24 cellular contexts compared by ENCODE assay signal in genomic region chr10:21161090-21161625, GRCh38.
"Had no signal": no experiment of that assay in that cellular context is flagged by ENCODE, and none has a peak within 500 bp of the region (broad histone marks: within the 10 kb centered on the region; RNA-seq: fewer than 3 reads in every experiment).

No MANE protein-coding gene starts in this region.

- H3K9me3 Mint-ChIP-seq: activated B cell treated with CpG ODN at 0.5 μM for 24 hours; activated T-cell treated with anti-CD3 and anti-CD28 coated beads, Interleukin-2, amount 50 U/mL, for 4 hours; T-helper 1 cell treated with Interleukin-12 subunit alpha and Interleukin-12 subunit beta and Interleukin-4 antibody, amounts not matched to agents 30 μg/mL and 1 μg/mL, for 36 hours had no signal

- H3K27ac ChIP-seq: brain microvascular endothelial cell, cardiac muscle cell, KMS-11, SJSA1 had no signal

- H3K36me3 ChIP-seq: brain microvascular endothelial cell, cardiac muscle cell, SJSA1 had no signal

- H3K4me3 ChIP-seq: cardiac muscle cell, SJSA1 had no signal

- H3K36me3 Mint-ChIP-seq: activated naive CD8-positive, alpha-beta T cell had no signal

- DNase-seq: activated B cell treated with CpG ODN at 0.5 μM for 24 hours; activated CD4-positive, alpha-beta T cell treated with anti-CD3 and anti-CD28 coated beads for 1 hour; activated CD4-positive, alpha-beta T cell treated with anti-CD3 and anti-CD28 coated beads, Interleukin-2, amount 10 ng/mL, durations not matched to agents 24 days and 14 days; activated CD4-positive, alpha-beta T cell treated with anti-CD3 and anti-CD28 coated beads, Interleukin-2, amount 50 U/mL, for 48 hours; activated CD8-positive, alpha-beta memory T cell treated with anti-CD3 and anti-CD28 coated beads for 24 hours; activated effector memory CD4-positive, alpha-beta T cell treated with anti-CD3 and anti-CD28 coated beads, Interleukin-2, amount 50 U/mL, for 16 hours; activated naive CD4-positive, alpha-beta T cell treated with Interleukin-2 at 50 U/mL for 16 hours; activated T-cell treated with anti-CD3 and anti-CD28 coated beads, Interleukin-2, amount 50 U/mL, for 4 hours; brain microvascular endothelial cell; MV-4-11; NCI-H1092 treated with DMSO at 0.1 percent for 48 hours; NCI-H1417 treated with DMSO at 0.1 percent for 48 hours; NCI-H1694 treated with DMSO at 0.1 percent for 48 hours; NCI-H2029 treated with DMSO at 0.1 percent for 48 hours; NCI-H510A treated with DMSO at 0.1 percent for 48 hours; NCI-H69; NK-92 treated with Interleukin-12 subunit alpha and Interleukin-12 subunit beta, amount 100 ng/mL, for 24 hours; PC-3; SHP77 had no signal

- H3K4me1 Mint-ChIP-seq: activated B cell treated with CpG ODN at 0.5 μM for 24 hours; activated CD4-positive, alpha-beta T cell treated with anti-CD3 and anti-CD28 coated beads, Interleukin-2, amount 10 ng/mL, durations not matched to agents 24 days and 14 days had no signal

- H3K27me3 ChIP-seq: brain microvascular endothelial cell, cardiac muscle cell, SJSA1 had no signal

- H3K9me3 ChIP-seq: SJSA1 had no signal

- H3K9ac ChIP-seq: KMS-11 had no signal

- H3K27ac Mint-ChIP-seq: activated B cell treated with CpG ODN at 0.5 μM for 24 hours; activated CD4-positive, alpha-beta T cell treated with anti-CD3 and anti-CD28 coated beads, Interleukin-2, amount 10 ng/mL, durations not matched to agents 24 days and 14 days; activated naive CD8-positive, alpha-beta T cell; T-helper 1 cell treated with Interleukin-12 subunit alpha and Interleukin-12 subunit beta and Interleukin-4 antibody, amounts not matched to agents 30 μg/mL and 1 μg/mL, for 36 hours had no signal

- H3K4me3 Mint-ChIP-seq: activated B cell treated with CpG ODN at 0.5 μM for 24 hours; activated CD4-positive, alpha-beta T cell treated with anti-CD3 and anti-CD28 coated beads, Interleukin-2, amount 10 ng/mL, durations not matched to agents 24 days and 14 days; activated naive CD8-positive, alpha-beta T cell; activated T-cell treated with anti-CD3 and anti-CD28 coated beads, Interleukin-2, amount 50 U/mL, for 4 hours; T-helper 1 cell treated with Interleukin-12 subunit alpha and Interleukin-12 subunit beta and Interleukin-4 antibody, amounts not matched to agents 30 μg/mL and 1 μg/mL, for 36 hours had no signal

- H3K4me1 ChIP-seq: SJSA1 had no signal

- H3K4me2 ChIP-seq: KMS-11 had no signal

- H3K27me3 Mint-ChIP-seq: activated B cell treated with CpG ODN at 0.5 μM for 24 hours had no signal
